ENCODE assay signal across 31 cellular contexts in the genomic region with DNA sequence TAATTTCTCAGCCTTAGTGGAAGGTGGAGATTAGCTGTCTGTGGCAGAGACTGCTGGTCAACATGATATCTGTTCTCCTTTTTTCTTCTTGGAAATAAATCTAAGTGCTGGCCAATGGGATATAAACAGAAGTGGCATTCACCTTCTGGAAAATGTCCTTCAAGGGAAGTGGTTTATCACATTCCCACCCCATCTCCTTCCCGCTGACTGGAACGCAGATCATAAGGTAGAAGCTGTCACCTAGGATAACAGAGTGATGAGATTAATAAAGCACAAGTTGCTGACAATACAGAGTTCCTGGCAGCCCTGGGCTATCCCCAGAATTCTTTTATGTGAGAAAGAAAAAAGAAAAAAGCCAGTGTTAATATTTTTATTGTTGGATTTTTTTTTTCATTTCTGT.
"Had no signal": no experiment of that assay in that cellular context is flagged by ENCODE, and none has a peak within 500 bp of the region (broad histone marks: within the 10 kb centered on the region; RNA-seq: fewer than 3 reads in every experiment).

No MANE protein-coding gene starts in this region.

- H3K36me3 ChIP-seq: brain microvascular endothelial cell, gastrocnemius medialis, heart left ventricle had no signal

- H3K27me3 Mint-ChIP-seq: activated naive CD8-positive, alpha-beta T cell treated with anti-CD3 and anti-CD28 coated beads, Interleukin-2, amount 10 ng/mL, durations not matched to agents 7 days and 5 days; dendritic cell treated with granulocyte-macrophage colony-stimulating factor and Interleukin-4, amounts not matched to agents 40 ng/mL and 50 ng/mL, for 4 days had no signal

- H3K4me3 Mint-ChIP-seq: activated CD4-positive, alpha-beta memory T cell treated with anti-CD3 and anti-CD28 coated beads, Interleukin-2, amount 10 ng/mL, durations not matched to agents 7 days and 5 days; activated CD4-positive, alpha-beta T cell treated with anti-CD3 and anti-CD28 coated beads, Interleukin-2, amount 10 ng/mL, durations not matched to agents 7 days and 5 days; activated naive CD4-positive, alpha-beta T cell treated with anti-CD3 and anti-CD28 coated beads, Interleukin-2, amount 10 ng/mL, durations not matched to agents 7 days and 5 days; activated naive CD8-positive, alpha-beta T cell treated with anti-CD3 and anti-CD28 coated beads, Interleukin-2, amount 10 ng/mL, durations not matched to agents 7 days and 5 days; activated T-cell treated with anti-CD3 and anti-CD28 coated beads, Interleukin-2, amount 50 U/mL, for 24 hours; activated T-cell treated with anti-CD3 and anti-CD28 coated beads, Interleukin-2, amount 50 U/mL, for 72 hours; central memory CD8-positive, alpha-beta T cell; dendritic cell treated with granulocyte-macrophage colony-stimulating factor and Interleukin-4, amounts not matched to agents 40 ng/mL and 50 ng/mL, for 4 days; endodermal cell; WTC11 had no signal

- H3K4me3 ChIP-seq: coronary artery, dorsolateral prefrontal cortex, gastrocnemius medialis, heart left ventricle had no signal

- H3K27ac Mint-ChIP-seq: activated CD4-positive, alpha-beta memory T cell treated with anti-CD3 and anti-CD28 coated beads, Interleukin-2, amount 10 ng/mL, durations not matched to agents 7 days and 5 days; activated CD4-positive, alpha-beta T cell treated with anti-CD3 and anti-CD28 coated beads, Interleukin-2, amount 10 ng/mL, durations not matched to agents 7 days and 5 days; activated naive CD4-positive, alpha-beta T cell treated with anti-CD3 and anti-CD28 coated beads, Interleukin-2, amount 10 ng/mL, durations not matched to agents 7 days and 5 days; activated naive CD4-positive, alpha-beta T cell treated with anti-CD3 and anti-CD28 coated beads, Interleukin-2, amount 50 U/mL, for 72 hours; activated naive CD8-positive, alpha-beta T cell treated with anti-CD3 and anti-CD28 coated beads, Interleukin-2, amount 10 ng/mL, durations not matched to agents 7 days and 5 days; activated T-cell treated with anti-CD3 and anti-CD28 coated beads, Interleukin-2, amount 50 U/mL, for 24 hours; activated T-cell treated with anti-CD3 and anti-CD28 coated beads, Interleukin-2, amount 50 U/mL, for 72 hours; dendritic cell treated with granulocyte-macrophage colony-stimulating factor and Interleukin-4, amounts not matched to agents 40 ng/mL and 50 ng/mL, for 4 days; endodermal cell; WTC11 had no signal

- H3K9me3 Mint-ChIP-seq: activated CD4-positive, alpha-beta memory T cell treated with anti-CD3 and anti-CD28 coated beads, Interleukin-2, amount 10 ng/mL, durations not matched to agents 7 days and 5 days; activated CD4-positive, alpha-beta T cell treated with anti-CD3 and anti-CD28 coated beads, Interleukin-2, amount 10 ng/mL, durations not matched to agents 7 days and 5 days; activated naive CD4-positive, alpha-beta T cell treated with anti-CD3 and anti-CD28 coated beads, Interleukin-2, amount 10 ng/mL, durations not matched to agents 7 days and 5 days; activated naive CD8-positive, alpha-beta T cell treated with anti-CD3 and anti-CD28 coated beads, Interleukin-2, amount 10 ng/mL, durations not matched to agents 7 days and 5 days; activated T-cell treated with anti-CD3 and anti-CD28 coated beads, Interleukin-2, amount 50 U/mL, for 24 hours; activated T-cell treated with anti-CD3 and anti-CD28 coated beads, Interleukin-2, amount 50 U/mL, for 72 hours; central memory CD8-positive, alpha-beta T cell; dendritic cell treated with granulocyte-macrophage colony-stimulating factor and Interleukin-4, amounts not matched to agents 40 ng/mL and 50 ng/mL, for 4 days; endodermal cell had no signal

- DNase-seq: activated CD4-positive, alpha-beta memory T cell treated with anti-CD3 and anti-CD28 coated beads, Interleukin-2, amount 10 ng/mL, durations not matched to agents 7 days and 5 days; activated CD4-positive, alpha-beta T cell treated with anti-CD3 and anti-CD28 coated beads for 1 hour; activated CD4-positive, alpha-beta T cell treated with anti-CD3 and anti-CD28 coated beads for 4 hours; activated CD4-positive, alpha-beta T cell treated with anti-CD3 and anti-CD28 coated beads, Interleukin-2, amount 10 ng/mL, durations not matched to agents 7 days and 5 days; activated CD4-positive, alpha-beta T cell treated with anti-CD3 and anti-CD28 coated beads, Interleukin-2, amount 50 U/mL, for 4 hours; activated CD8-positive, alpha-beta memory T cell treated with anti-CD3 and anti-CD28 coated beads, Interleukin-2, amount 50 U/mL, for 48 hours; activated gamma-delta T cell; activated naive CD4-positive, alpha-beta T cell; activated naive CD4-positive, alpha-beta T cell treated with anti-CD3 and anti-CD28 coated beads, Interleukin-2, amount 10 ng/mL, durations not matched to agents 7 days and 5 days; activated naive CD8-positive, alpha-beta T cell treated with anti-CD3 and anti-CD28 coated beads, Interleukin-2, amount 10 ng/mL, durations not matched to agents 7 days and 5 days; activated T-cell treated with anti-CD3 and anti-CD28 coated beads for 4 hours; activated T-cell treated with anti-CD3 and anti-CD28 coated beads, Interleukin-2, amount 50 U/mL, for 24 hours; activated T-cell treated with anti-CD3 and anti-CD28 coated beads, Interleukin-2, amount 50 U/mL, for 72 hours; amniotic stem cell; anterior cingulate cortex; brain microvascular endothelial cell; dorsolateral prefrontal cortex; effector memory CD4-positive, alpha-beta T cell; endodermal cell; foreskin keratinocyte; gastrocnemius medialis; glutamatergic neuron; heart left ventricle; T-helper 2 cell had no signal

- H3K9me3 ChIP-seq: gastrocnemius medialis, heart left ventricle had no signal

- H3K4me1 Mint-ChIP-seq: activated CD4-positive, alpha-beta memory T cell treated with anti-CD3 and anti-CD28 coated beads, Interleukin-2, amount 10 ng/mL, durations not matched to agents 7 days and 5 days; activated CD4-positive, alpha-beta T cell treated with anti-CD3 and anti-CD28 coated beads, Interleukin-2, amount 10 ng/mL, durations not matched to agents 7 days and 5 days; activated naive CD4-positive, alpha-beta T cell treated with anti-CD3 and anti-CD28 coated beads, Interleukin-2, amount 10 ng/mL, durations not matched to agents 7 days and 5 days; activated naive CD8-positive, alpha-beta T cell treated with anti-CD3 and anti-CD28 coated beads, Interleukin-2, amount 10 ng/mL, durations not matched to agents 7 days and 5 days; central memory CD8-positive, alpha-beta T cell; endodermal cell had no signal

- H3K4me1 ChIP-seq: foreskin keratinocyte, gastrocnemius medialis, heart left ventricle had no signal

- H3K36me3 Mint-ChIP-seq: activated naive CD4-positive, alpha-beta T cell treated with anti-CD3 and anti-CD28 coated beads, Interleukin-2, amount 10 ng/mL, durations not matched to agents 7 days and 5 days; activated naive CD8-positive, alpha-beta T cell treated with anti-CD3 and anti-CD28 coated beads, Interleukin-2, amount 10 ng/mL, durations not matched to agents 7 days and 5 days; WTC11 had no signal

- H3K27me3 ChIP-seq: brain microvascular endothelial cell, dorsolateral prefrontal cortex, gastrocnemius medialis, heart left ventricle had no signal

- H3K27ac ChIP-seq: brain microvascular endothelial cell, coronary artery, dorsolateral prefrontal cortex, foreskin keratinocyte, gastrocnemius medialis, heart left ventricle, VCaP had no signal

- ATAC-seq: activated naive CD4-positive, alpha-beta T cell treated with anti-CD3 and anti-CD28 coated beads, Interleukin-2, amount 50 U/mL, for 72 hours; activated T-cell treated with anti-CD3 and anti-CD28 coated beads, Interleukin-2, amount 50 U/mL, for 72 hours; esophagus mucosa; foreskin keratinocyte; gastrocnemius medialis; heart left ventricle; WTC11 had no signal
